1 cellular context compared by ENCODE assay signal in genomic region chr3:184169896-184170875, GRCh38.
TF ChIP-seq lines count a peak whose summit lies in the region.

No MANE protein-coding gene starts in this region.

TF ChIP-seq in IMR-90, 13 proteins besides CTCF, POLR2A, EP300 and RAD21:
- no peak for TF ChIP-seq CEBPB (IDR thresholded peaks at IDR 0.05; ENCODE audit: low read depth, low read length)
- TF ChIP-seq ELK1 (IDR thresholded peaks at IDR 0.05; ENCODE audit: borderline replicate concordance, low read depth, low read length), result no peak
- TF ChIP-seq USF2 (IDR thresholded peaks at IDR 0.05; ENCODE audit: low read depth, low read length), result no peak
- no peak for TF ChIP-seq RCOR1 (IDR thresholded peaks at IDR 0.05; ENCODE audit: insufficient replicate concordance, low read length)
- TF ChIP-seq RFX5 (IDR thresholded peaks at IDR 0.05; ENCODE audit: low read depth, low read length), result no peak
- TF ChIP-seq NFE2L2 (IDR thresholded peaks at IDR 0.05; ENCODE audit: low read depth, low read length), result no peak
- TF ChIP-seq FOS (IDR thresholded peaks at IDR 0.05; ENCODE audit: low read depth, low read length), result no peak
- no peak for TF ChIP-seq MAZ (IDR thresholded peaks at IDR 0.05; ENCODE audit: borderline replicate concordance, low read depth, low read length)
- no peak for TF ChIP-seq MXI1 (IDR thresholded peaks at IDR 0.05; ENCODE audit: borderline replicate concordance, low read depth, low read length)
